ENCODE assay signal across 21 cellular contexts in genomic region chr18:34551824-34552223, GRCh38.
DNase-seq lines count a peak whose midpoint lies in the region; ATAC-seq and TF ChIP-seq lines count a peak whose summit lies in the region.
"Had no signal": no experiment of that assay in that cellular context is flagged by ENCODE, and none has a peak within 500 bp of the region (broad histone marks: within the 10 kb centered on the region; RNA-seq: fewer than 3 reads in every experiment).

No MANE protein-coding gene starts in this region.

- ATAC-seq in left ventricle myocardium superior: peak; percentile 54
- peak in 3 of 4 donors; percentile 65 to 78 (median 77) for ATAC-seq in psoas muscle
- ATAC-seq: A549; CD8-positive, alpha-beta T cell; GM12878 had no signal

- H3K4me3 Mint-ChIP-seq in nephron progenitor cell: no peak overlapping the region
- H3K4me3 Mint-ChIP-seq: B cell; CD4-positive, alpha-beta T cell; CD8-positive, alpha-beta T cell had no signal

- no peaks in the 10 kb centered on the region for H3K4me1 Mint-ChIP-seq in nephron progenitor cell
- H3K4me1 Mint-ChIP-seq: B cell had no signal

- H3K9me3 ChIP-seq in left ventricle myocardium inferior (replicated peaks): no peaks in the 10 kb centered on the region
- no peaks in the 10 kb centered on the region for H3K9me3 ChIP-seq in psoas muscle
- H3K9me3 ChIP-seq: A549; BLaER1 treated with 17β-estradiol and CSF1 and Interleukin-3, amounts not matched to agents 10 nM and 100 nM; Caco-2 had no signal

- H3K27ac ChIP-seq in left ventricle myocardium inferior (replicated peaks) (no peak overlapping the region), psoas muscle (peak overlapping the region; percentile 56)
- H3K27ac ChIP-seq: 22Rv1; A549; BLaER1 treated with 17β-estradiol and CSF1 and Interleukin-3, amounts not matched to agents 10 nM and 100 nM; C4-2B had no signal

- intact Hi-C loops in left ventricle myocardium superior (cut with micrococcal nuclease): no loop called here
- intact Hi-C loops in left ventricle myocardium inferior (cut with micrococcal nuclease): no loop called here
- intact Hi-C loops in psoas muscle (cut with DNase I): no loop called here

- H3K4me3 ChIP-seq in left ventricle myocardium inferior (no peak overlapping the region), psoas muscle (no peak overlapping the region)
- H3K4me3 ChIP-seq: A549; BLaER1 treated with 17β-estradiol and CSF1 and Interleukin-3, amounts not matched to agents 10 nM and 100 nM; GM12878 had no signal

- 84 to 93% (median 91%) methylated on average over 2 of the region's 2 CpGs for WGBS in psoas muscle, 3 donors

- no peaks in the 10 kb centered on the region for H3K36me3 ChIP-seq in left ventricle myocardium inferior
- no peaks in the 10 kb centered on the region for H3K36me3 ChIP-seq in psoas muscle (ENCODE audit: insufficient read depth in 1 of 2, low read depth in 1 of 2)
- H3K36me3 ChIP-seq: BLaER1 treated with 17β-estradiol and CSF1 and Interleukin-3, amounts not matched to agents 10 nM and 100 nM had no signal

- no peaks in the 10 kb centered on the region for H3K36me3 Mint-ChIP-seq in nephron progenitor cell (ENCODE audit: low read depth)
- H3K36me3 Mint-ChIP-seq: CD8-positive, alpha-beta T cell had no signal

- H3K27ac Mint-ChIP-seq in nephron progenitor cell: peak overlapping the region; percentile 6
- H3K27ac Mint-ChIP-seq: B cell; CD4-positive, alpha-beta T cell; CD8-positive, alpha-beta T cell had no signal

- no peaks in the 10 kb centered on the region for H3K27me3 ChIP-seq in left ventricle myocardium inferior (ENCODE audit: low read depth)
- H3K27me3 ChIP-seq in psoas muscle (ENCODE audit: insufficient read depth in 3 of 3, low read length in 2 of 3): no peaks in the 10 kb centered on the region
- H3K27me3 ChIP-seq: BLaER1 treated with 17β-estradiol and CSF1 and Interleukin-3, amounts not matched to agents 10 nM and 100 nM had no signal

- DNase-seq in left ventricle myocardium superior: no peak
- no peak for DNase-seq in left ventricle myocardium inferior
- DNase-seq in cerebellar cortex (ENCODE audit: low spot score): peak; percentile 38
- DNase-seq in nephron progenitor cell: no peak
- no peak for DNase-seq in psoas muscle
- DNase-seq in HuH-7 (ENCODE audit: low spot score): no peak
- DNase-seq in iPS-NIHi11 (ENCODE audit: low spot score): no peak
- DNase-seq in H4 (ENCODE audit: low spot score): no peak
- DNase-seq: AML-193; Caco-2; Calu3; CD4-positive, alpha-beta T cell; CD8-positive, alpha-beta T cell; DMS79 treated with DMSO at 0.1 percent for 48 hours; GDM1 had no signal

- peaks cover 6% of the 10 kb centered on the region for H3K9me3 Mint-ChIP-seq in nephron progenitor cell
- H3K9me3 Mint-ChIP-seq: CD4-positive, alpha-beta T cell; CD8-positive, alpha-beta T cell had no signal

- no peak for TF ChIP-seq CTCF in left ventricle myocardium inferior (IDR thresholded peaks at IDR 0.05; ENCODE audit: borderline replicate concordance)
- TF ChIP-seq CTCF in nephron progenitor cell (IDR thresholded peaks at IDR 0.05): no peak
- no peak for TF ChIP-seq CTCF in psoas muscle (IDR thresholded peaks at IDR 0.05)

- no peaks in the 10 kb centered on the region for H3K27me3 Mint-ChIP-seq in nephron progenitor cell (ENCODE audit: low read depth, poor library complexity)
- H3K27me3 Mint-ChIP-seq: B cell; CD4-positive, alpha-beta T cell had no signal

- H3K4me1 ChIP-seq in left ventricle myocardium inferior: peaks cover 42% of the 10 kb centered on the region
- peaks cover 29% of the 10 kb centered on the region for H3K4me1 ChIP-seq in psoas muscle
- H3K4me1 ChIP-seq: A549; BLaER1 treated with 17β-estradiol and CSF1 and Interleukin-3, amounts not matched to agents 10 nM and 100 nM; Caco-2 had no signal
